In the genomic region with DNA sequence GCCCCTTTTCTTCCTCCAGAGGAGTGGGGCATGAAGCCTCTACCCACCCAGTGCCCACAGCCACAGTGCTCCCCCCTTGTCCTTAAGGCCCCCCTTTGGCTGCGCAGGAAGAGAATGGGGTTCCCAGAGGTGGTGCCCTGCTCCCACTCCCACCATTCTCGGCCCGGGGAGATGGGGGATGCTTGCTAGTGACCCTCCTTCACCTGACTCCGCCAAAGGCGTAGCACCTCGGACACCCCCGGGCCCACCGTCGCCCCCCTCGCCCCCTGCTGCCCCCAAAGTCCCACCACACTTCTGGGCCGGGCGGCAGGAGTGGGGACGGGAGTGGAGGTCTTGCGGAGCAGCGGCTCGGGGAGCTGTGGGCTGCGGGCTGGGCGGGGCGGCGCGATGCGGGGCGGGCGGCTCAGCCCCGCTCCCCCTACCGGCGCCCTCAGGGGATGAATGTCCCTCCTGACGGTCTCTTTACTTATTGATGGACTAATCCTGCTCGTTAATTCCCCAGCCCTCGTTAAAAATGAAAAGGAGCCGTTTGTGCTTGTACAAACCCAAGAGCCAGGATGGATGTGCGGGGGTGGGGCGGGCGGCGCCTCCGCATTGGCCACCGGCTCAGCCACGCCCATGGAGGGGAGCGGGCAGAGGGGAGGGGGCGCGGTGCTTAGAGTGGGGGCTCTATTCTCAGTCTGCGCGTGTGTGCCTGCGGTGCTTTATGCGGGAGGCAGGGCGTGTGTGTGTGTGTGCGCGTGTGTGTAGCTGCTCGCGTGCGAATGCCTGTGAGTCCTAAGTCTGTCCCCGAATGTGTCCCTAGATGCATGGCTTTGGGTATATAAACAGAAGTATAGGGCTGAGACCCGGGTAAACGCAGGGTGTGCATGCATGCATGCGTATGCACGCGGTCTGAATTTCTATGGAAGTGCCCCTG, we compare ENCODE assay signal across 10 cellular contexts. TPM values are rescaled to one million over a fixed set of nuclear protein-coding genes. Genes with fewer than 3 reads are reported as not detected.
DNase-seq lines count a peak whose midpoint lies in the region; ATAC-seq, FAIRE-seq and TF ChIP-seq lines count a peak whose summit lies in the region.
"Had no signal": no experiment of that assay in that cellular context is flagged by ENCODE, and none has a peak within 500 bp of the region (broad histone marks: within the 10 kb centered on the region; RNA-seq: fewer than 3 reads in every experiment).

No MANE protein-coding gene starts in this region.

- no peaks in the 10 kb centered on the region for H3K9me3 ChIP-seq in A549
- no peaks in the 10 kb centered on the region for H3K9me3 ChIP-seq in T-helper 17 cell (ENCODE audit: control insufficient read depth, low read length, poor library complexity, severe bottlenecking)
- H3K9me3 ChIP-seq: ovary had no signal

- 24% methylated on average over 28 of the region's 57 CpGs for WGBS in A549 (ENCODE audit: missing lambda C conversion rate)

- H3K27ac Mint-ChIP-seq in HFFc6 (no peak overlapping the region), T-helper 17 cell (no peak overlapping the region)

- TF ChIP-seq POLR2A in A549 (IDR thresholded peaks at IDR 0.05; ENCODE audit: low read length), result no peak

- ATAC-seq in A549 (peak; percentile 4 to 56; a peak in 3 of 6 replicates), T-helper 17 cell (no peak), GM18858 (IDR thresholded peaks at IDR 0.05; ENCODE audit: unreplicated experiment) (no peak), GM18502 (IDR thresholded peaks at IDR 0.05; ENCODE audit: poor library complexity, unreplicated experiment) (no peak)

- no peaks in the 10 kb centered on the region for H3K36me3 Mint-ChIP-seq in HFFc6 (ENCODE audit: low read depth)
- peaks cover 12% of the 10 kb centered on the region for H3K36me3 Mint-ChIP-seq in T-helper 17 cell (ENCODE audit: low read depth)

- H3K4me3 Mint-ChIP-seq in HFFc6, result no peak overlapping the region
- H3K4me3 Mint-ChIP-seq in T-helper 17 cell, result peak overlapping the region; percentile 55

- no peak for TF ChIP-seq EP300 in A549 (IDR thresholded peaks at IDR 0.05)

- no peak for TF ChIP-seq CTCF in A549 (IDR thresholded peaks at IDR 0.05)
- peak; percentile 47 for TF ChIP-seq CTCF in HFFc6 (IDR thresholded peaks at IDR 0.05)

- no peak overlapping the region for H3K27ac ChIP-seq in A549
- H3K27ac ChIP-seq: ovary had no signal

- H3K4me3 ChIP-seq in A549 (0 out of 3 replicates have a peak overlapping the region, but pooled peaks have one; percentile 2), iPS-11a (ENCODE audit: low read depth, low read length) (peak overlapping the region; percentile 18)
- H3K4me3 ChIP-seq: ovary had no signal

- no peak for FAIRE-seq in A549 (lab: Jason Lieb, UNC)

- H3K27me3 Mint-ChIP-seq in HFFc6 (ENCODE audit: insufficient read depth), result peaks cover 56% of the 10 kb centered on the region
- H3K27me3 Mint-ChIP-seq in T-helper 17 cell, result peaks cover 78% of the 10 kb centered on the region

- DNase-seq in A549 (ENCODE audit: low read depth in 1 of 2, low spot score in 1 of 2) (peak in 1 of 2 experiments; percentile 35), HFFc6 (no peak), T-helper 17 cell (no peak), superior temporal gyrus (ENCODE audit: extremely low spot score) (no peak), DMS 273 (lab: John Stamatoyannopoulos, UW; ENCODE audit: unreplicated experiment) (no peak)
- DNase-seq: activated CD4-positive, CD25-positive, alpha-beta regulatory T cell treated with anti-CD3 and anti-CD28 coated beads, Interleukin-2, amount 50 U/mL, for 72 hours; ovary had no signal

- H3K4me1 ChIP-seq in A549, result peaks cover 14% of the 10 kb centered on the region

- H3K4me2 ChIP-seq in A549, result peak overlapping the region; percentile 63

- TF ChIP-seq RAD21 in A549 (conservative IDR thresholded peaks at IDR 0.05 in 1 of 2, IDR thresholded peaks at IDR 0.05 in 1 of 2), result no peak

- CTCF ChIA-PET in A549 (lab: Yijun Ruan, JAX), result interaction anchor here (1.4 to 5.6 kb wide), 3 partner anchors 12 to 38 kb away, joined by 3 to 27 read pairs (median 6); no protein-coding TSS in a partner anchor

- POLR2A ChIA-PET in A549 (lab: Yijun Ruan, JAX), result no interaction called here

- H3K4me1 Mint-ChIP-seq in HFFc6 (ENCODE audit: low read depth) (peaks cover 19% of the 10 kb centered on the region; the same call in 1 of the 2 replicates), T-helper 17 cell (peaks cover 13% of the 10 kb centered on the region)

- no peaks in the 10 kb centered on the region for H3K9me3 Mint-ChIP-seq in HFFc6

TF ChIP-seq in A549, 52 proteins besides CTCF, POLR2A, EP300 and RAD21:
- no peak for TF ChIP-seq MAFK (IDR thresholded peaks at IDR 0.05; ENCODE audit: partially characterized antibody)

RNA-seq across cellular contexts. Expression of gene SYT7, which starts 25.6 kb away (rescaled TPM):
- polyA plus RNA-seq in A549 (2011; rRNA removed), result 0.37 and 0.38 TPM in 2 replicates
- polyA plus RNA-seq in A549 (2012; cell fraction: cytosol; rRNA removed), result 0.77 and 1.1 TPM in 2 replicates
- polyA plus RNA-seq in A549 (2012; cell fraction: nucleus; rRNA removed), result 0.61 and 1.3 TPM in 2 replicates
- 0.78 to 1.0 TPM (median 1.0 TPM) in 3 replicates for polyA plus RNA-seq in A549 (2017; fragmentation: RNase III; extraction: RNeasy Plus Mini Kit Qiagen cat#74134 plus additional on column Dnase treatment)
- 0.41 and 0.49 TPM in 2 replicates for polyA minus RNA-seq in A549 (2011; rRNA and poly(A)+ RNA removed)
- under 1 TPM in 3 of 6 experiments, not detected in 3; 0.05 to 0.21 (median 0.11) TPM for total RNA-seq in HFFc6 (2021; fragmentation: NEBNext Ultra II Directional; extraction: Animal tissue kit (Norgen Biotek cat#: 25700))
- not detected for total RNA-seq in T-helper 17 cell

RNA-seq across cellular contexts. Expression of gene LRRC10B, which starts 46.8 kb away (rescaled TPM):
- polyA plus RNA-seq in A549 (2011; rRNA removed) (0.03 TPM in 1 of 2 replicates, not detected in the other), A549 (2017; fragmentation: RNase III; extraction: RNeasy Plus Mini Kit Qiagen cat#74134 plus additional on column Dnase treatment) (0.04 to 0.13 TPM in 2 of 3 replicates, not detected in the other)
- 0.04 and 0.09 TPM in 2 replicates for polyA plus RNA-seq in A549 (2012; cell fraction: cytosol; rRNA removed)
- 0.07 TPM in 2 replicates for polyA plus RNA-seq in A549 (2012; cell fraction: nucleus; rRNA removed)
- not detected in 2 replicates for polyA minus RNA-seq in A549 (2011; rRNA and poly(A)+ RNA removed)
- not detected for total RNA-seq in HFFc6 (2021; fragmentation: NEBNext Ultra II Directional; extraction: Animal tissue kit (Norgen Biotek cat#: 25700))
- total RNA-seq in T-helper 17 cell, result not detected

Comparison
In these comparisons a context has a peak if more than half of its experiments do, and no peak if none do; other contexts are left out.
1. ATAC-seq: peak in A549 (2 of 2); none in T-helper 17 cell (single experiment), GM18858 (single experiment) and GM18502 (single experiment).